In the genomic region with DNA sequence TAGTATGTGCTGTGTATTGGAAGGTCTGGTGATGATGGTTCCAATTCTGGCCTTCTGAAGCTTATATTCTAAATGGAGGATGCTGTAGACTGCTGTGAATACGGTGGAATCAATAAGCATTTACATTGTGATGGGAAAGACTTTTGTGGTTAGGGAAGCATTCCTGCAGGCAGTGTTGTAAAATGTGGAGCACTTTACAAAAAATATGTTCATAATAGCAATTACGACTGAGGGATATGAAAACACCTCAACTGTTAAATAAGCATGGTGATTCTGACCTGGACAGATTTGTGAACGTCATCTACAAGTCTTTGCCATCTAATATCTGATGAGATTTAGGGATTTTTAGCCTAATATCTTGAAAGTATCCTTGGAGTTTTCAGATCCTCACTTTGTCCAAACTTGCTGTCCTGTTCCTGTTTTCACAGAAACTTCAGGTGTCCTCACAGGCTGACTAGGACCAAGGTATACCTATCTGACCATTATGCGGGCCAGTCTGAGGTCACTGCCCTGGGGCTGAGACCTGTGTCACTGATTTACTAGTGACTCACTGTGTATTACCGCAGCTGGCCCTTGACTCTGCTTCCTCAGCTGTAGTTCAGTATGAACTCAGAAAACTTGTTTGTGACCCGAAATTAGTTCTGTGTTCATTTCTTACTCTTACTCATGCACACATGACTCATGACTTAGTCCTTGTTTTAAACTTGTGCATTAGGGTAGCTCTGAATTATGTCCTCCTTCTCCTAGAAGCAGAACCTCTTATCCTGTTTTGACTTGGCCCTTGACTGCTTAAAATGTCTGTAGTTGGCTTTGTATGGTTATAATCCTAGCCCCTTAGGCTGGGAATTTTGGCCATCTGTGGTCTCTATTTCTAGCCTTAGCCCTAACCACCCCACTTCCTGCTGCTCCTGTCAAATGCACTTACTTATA, we compare ENCODE assay signal across 9 cellular contexts.
DNase-seq lines count a peak whose midpoint lies in the region; ATAC-seq and TF ChIP-seq lines count a peak whose summit lies in the region.
"Had no signal": no experiment of that assay in that cellular context is flagged by ENCODE, and none has a peak within 500 bp of the region (broad histone marks: within the 10 kb centered on the region; RNA-seq: fewer than 3 reads in every experiment).

No MANE protein-coding gene starts in this region.

- H3K36me3 ChIP-seq in thoracic aorta (no peaks in the 10 kb centered on the region), OCI-LY7 (ENCODE audit: insufficient read depth, low read length) (no peaks in the 10 kb centered on the region)

- no peaks in the 10 kb centered on the region for H4K20me1 ChIP-seq in OCI-LY7 (ENCODE audit: insufficient read depth, low read length)

- intact Hi-C loops in OCI-LY7 (cut with micrococcal nuclease; ENCODE audit: unreplicated experiment): no loop called here

- POLR2A ChIA-PET in OCI-LY7 (lab: Charles Lee): interaction anchor here (0.9 to 1.1 kb wide), 2 partner anchors 35 to 136 kb away, joined by 3 to 4 read pairs; no protein-coding TSS in a partner anchor

- no peaks in the 10 kb centered on the region for H3K79me2 ChIP-seq in OCI-LY7 (ENCODE audit: insufficient read depth, low read depth, low read length)

- H3K27me3 ChIP-seq in thoracic aorta (replicated peaks; ENCODE audit: insufficient read depth): no peaks in the 10 kb centered on the region

- H3K4me3 ChIP-seq in thoracic aorta (no peak overlapping the region), OCI-LY7 (ENCODE audit: low read depth, low read length, poor library complexity, severe bottlenecking) (no peak overlapping the region)

- ATAC-seq in GM19452 (IDR thresholded peaks at IDR 0.05; ENCODE audit: unreplicated experiment) (peak; percentile 98), HG03432 (IDR thresholded peaks at IDR 0.05; ENCODE audit: unreplicated experiment) (peak; percentile 98), thoracic aorta (ENCODE audit: insufficient number of reproducible peaks, low FRiP score, low read depth) (peak; percentile 97)

- no peaks in the 10 kb centered on the region for H3K9me2 ChIP-seq in OCI-LY7 (ENCODE audit: insufficient read depth, low read length)

- no peak overlapping the region for H3K4me2 ChIP-seq in OCI-LY7 (ENCODE audit: low read length)

- no peak overlapping the region for H2AFZ ChIP-seq in OCI-LY7 (ENCODE audit: low read length)

- TF ChIP-seq CTCF in thoracic aorta (IDR thresholded peaks at IDR 0.05) (no peak), OCI-LY7 (conservative IDR thresholded peaks at IDR 0.05; ENCODE audit: low read length) (no peak)

- H3K9me3 ChIP-seq in thoracic aorta (no peaks in the 10 kb centered on the region), OCI-LY7 (ENCODE audit: low read length) (no peaks in the 10 kb centered on the region)

- H3K27ac ChIP-seq in thoracic aorta (peak overlapping the region; percentile 51 to 83), OCI-LY7 (ENCODE audit: low read depth, low read length, poor library complexity, severe bottlenecking) (no peak overlapping the region)
- H3K27ac ChIP-seq: VCaP had no signal

- CTCF ChIA-PET in OCI-LY7 (lab: Charles Lee; ENCODE audit: unreplicated experiment): no interaction called here

- DNase-seq in ELR (ENCODE audit: low read depth): peak; percentile 98
- DNase-seq in UCSD-AML1 (lab: John Stamatoyannopoulos, UW; ENCODE audit: unreplicated experiment): peak; percentile 14
- DNase-seq in hepatic stellate cell (ENCODE audit: low spot score): peak; percentile 64
- peak; percentile 25 for DNase-seq in thoracic aorta (ENCODE audit: low spot score)
- DNase-seq in SK-N-DZ (ENCODE audit: low spot score): no peak
- no peak for DNase-seq in OCI-LY7 (ENCODE audit: low spot score)

- peaks cover 11 to 15% of the 10 kb centered on the region in 2 donors for H3K4me1 ChIP-seq in thoracic aorta (ENCODE audit: control insufficient read depth in 1 of 2, low read depth in 2 of 2)
- H3K4me1 ChIP-seq in OCI-LY7 (ENCODE audit: insufficient read depth, low read length, poor library complexity, severe bottlenecking): no peaks in the 10 kb centered on the region

- BruUV-seq in OCI-LY7 (replicated peaks; lab: Mats Ljungman, UMichigan): no TSS peak

Comparison
In these comparisons a context has a peak if more than half of its experiments do, and no peak if none do; other contexts are left out.
1. DNase-seq: peak in ELR (single experiment), UCSD-AML1 (single experiment), hepatic stellate cell (single experiment) and thoracic aorta (single experiment); none in SK-N-DZ (single experiment) and OCI-LY7 (single experiment).
2. Peak in every context shown above with its lines, with median percentiles within 50 percentile points of each other: ATAC-seq.